ENCODE assay signal across 15 cellular contexts in genomic region chr17:48294193-48294909, GRCh38.
DNase-seq lines count a peak whose midpoint lies in the region; ATAC-seq and TF ChIP-seq lines count a peak whose summit lies in the region.
"Had no signal": no experiment of that assay in that cellular context is flagged by ENCODE, and none has a peak within 500 bp of the region (broad histone marks: within the 10 kb centered on the region; RNA-seq: fewer than 3 reads in every experiment).

No MANE protein-coding gene starts in this region.

- no peaks in the 10 kb centered on the region for H3K4me1 ChIP-seq in stomach

- H3K36me3 Mint-ChIP-seq in activated CD4-positive, alpha-beta T cell treated with anti-CD3 and anti-CD28 coated beads for 36 hours (ENCODE audit: low read depth): peaks cover 3% of the 10 kb centered on the region
- H3K36me3 Mint-ChIP-seq in activated naive CD4-positive, alpha-beta T cell treated with anti-CD3 and anti-CD28 coated beads, Interleukin-2, amount 50 U/mL, for 72 hours: peaks cover 0 to 10% of the 10 kb centered on the region in 2 donors

- CTCF ChIA-PET in activated CD4-positive, alpha-beta T cell treated with anti-CD3 and anti-CD28 coated beads for 36 hours (lab: Charles Lee): interaction anchor here (0.6 to 3.7 kb wide), 8 partner anchors 10 to 312 kb away, joined by 3 to 17 read pairs (median 4); no protein-coding TSS in a partner anchor

- peaks cover 56% of the 10 kb centered on the region for H3K4me1 Mint-ChIP-seq in activated CD4-positive, alpha-beta T cell treated with anti-CD3 and anti-CD28 coated beads for 36 hours

- intact Hi-C loops in activated CD4-positive, alpha-beta T cell treated with anti-CD3 and anti-CD28 coated beads for 36 hours (cut with DNase I, micrococcal nuclease): loop anchor here in 1 of 2 experiments (2.0 kb wide), 1 partner anchor 30 kb away; no protein-coding TSS in a partner anchor
- intact Hi-C loops in stomach (cut with DNase I; ENCODE audit: low total_unique reads): no loop called here

- 59 to 72% (median 68%) methylated on average over 11 of the region's 11 CpGs for WGBS in stomach, 5 donors

- peak; percentile 53 for ATAC-seq in activated CD4-positive, alpha-beta T cell treated with anti-CD3 and anti-CD28 coated beads for 36 hours
- ATAC-seq in activated naive CD4-positive, alpha-beta T cell treated with anti-CD3 and anti-CD28 coated beads, Interleukin-2, amount 50 U/mL, for 72 hours: peak; percentile 52 to 54
- ATAC-seq: SK-N-SH treated with all-trans-retinoic acid at 6 μM for 48 hours had no signal

- H3K9me3 ChIP-seq in neural cell (ENCODE audit: low read length) (no peaks in the 10 kb centered on the region), stomach (no peaks in the 10 kb centered on the region)

- no peak for DNase-seq in activated CD4-positive, alpha-beta T cell treated with anti-CD3 and anti-CD28 coated beads for 36 hours
- no peak for DNase-seq in activated CD4-positive, alpha-beta T cell treated with anti-CD3 and anti-CD28 coated beads for 48 hours
- DNase-seq in NCI-H2227 (lab: John Stamatoyannopoulos, UW; ENCODE audit: unreplicated experiment) (peak; percentile 36), stomach (no peak), T-helper 9 cell (no peak), SW 1271 (lab: John Stamatoyannopoulos, UW) (no peak)
- DNase-seq in activated naive CD4-positive, alpha-beta T cell treated with anti-CD3 and anti-CD28 coated beads, Interleukin-2, amount 50 U/mL, for 72 hours (ENCODE audit: low spot score in 2 of 2): no peak
- DNase-seq: activated CD4-positive, alpha-beta T cell treated with anti-CD3 and anti-CD28 coated beads, Interleukin-2, amount 50 U/mL, for 48 hours; amniotic stem cell; DMS79; KG1; NCI-H2029 treated with DMSO at 0.1 percent for 48 hours; stimulated activated CD4-positive, alpha-beta T cell treated with anti-CD3 and anti-CD28 coated beads, Interleukin-15, amount 100 ng/mL, for 24 hours had no signal

- H3K27ac Mint-ChIP-seq in activated CD4-positive, alpha-beta T cell treated with anti-CD3 and anti-CD28 coated beads for 36 hours: peak overlapping the region; percentile 93
- peak overlapping the region in 1 of 2 donors; percentile 89 for H3K27ac Mint-ChIP-seq in activated naive CD4-positive, alpha-beta T cell treated with anti-CD3 and anti-CD28 coated beads, Interleukin-2, amount 50 U/mL, for 72 hours

- peak overlapping the region; percentile 53 for H3K4me3 ChIP-seq in neural cell (ENCODE audit: low read length)
- no peak overlapping the region for H3K4me3 ChIP-seq in stomach

- peak overlapping the region; percentile 15 for H2AFZ ChIP-seq in neural cell (ENCODE audit: low read depth, low read length)

- POLR2A ChIA-PET in activated CD4-positive, alpha-beta T cell treated with anti-CD3 and anti-CD28 coated beads for 36 hours (lab: Charles Lee): no interaction called here

- no peaks in the 10 kb centered on the region for H4K20me1 ChIP-seq in neural cell (ENCODE audit: insufficient read depth)

- peak overlapping the region; percentile 73 for H3K4me3 Mint-ChIP-seq in activated CD4-positive, alpha-beta T cell treated with anti-CD3 and anti-CD28 coated beads for 36 hours

- peak overlapping the region; percentile 54 for H3K4me2 ChIP-seq in neural cell (ENCODE audit: low read length)

- H3K27me3 Mint-ChIP-seq in activated CD4-positive, alpha-beta T cell treated with anti-CD3 and anti-CD28 coated beads for 36 hours: no peaks in the 10 kb centered on the region

- TF ChIP-seq RAD21 in neural cell (conservative IDR thresholded peaks at IDR 0.05): no peak

- H3K9me3 Mint-ChIP-seq in activated CD4-positive, alpha-beta T cell treated with anti-CD3 and anti-CD28 coated beads for 36 hours (ENCODE audit: low read depth): no peaks in the 10 kb centered on the region
- H3K9me3 Mint-ChIP-seq in activated naive CD4-positive, alpha-beta T cell treated with anti-CD3 and anti-CD28 coated beads, Interleukin-2, amount 50 U/mL, for 72 hours: no peaks in the 10 kb centered on the region

- no peak for TF ChIP-seq POLR2A in stomach (IDR thresholded peaks at IDR 0.05)

- no peaks in the 10 kb centered on the region for H3K79me2 ChIP-seq in neural cell (replicated peaks; ENCODE audit: insufficient read depth, low read length)

- H3K9ac ChIP-seq in neural cell (ENCODE audit: low read length): peak overlapping the region; percentile 42

- peaks cover 3% of the 10 kb centered on the region for H3F3A ChIP-seq in neural cell (ENCODE audit: insufficient read depth, low read length, poor library complexity, severe bottlenecking)

- no peak for TF ChIP-seq EP300 in neural cell (conservative IDR thresholded peaks at IDR 0.05; ENCODE audit: poor library complexity, severe bottlenecking)
- TF ChIP-seq EP300 in stomach (IDR thresholded peaks at IDR 0.05): no peak

- H3K36me3 ChIP-seq in neural cell (ENCODE audit: insufficient read depth, low read length) (no peaks in the 10 kb centered on the region), stomach (no peaks in the 10 kb centered on the region)

- H3K9me2 ChIP-seq in neural cell (ENCODE audit: insufficient read depth, low read length): no peaks in the 10 kb centered on the region

- no peak for TF ChIP-seq CTCF in neural cell (IDR thresholded peaks at IDR 0.05; ENCODE audit: poor library complexity, severe bottlenecking)
- TF ChIP-seq CTCF in stomach (IDR thresholded peaks at IDR 0.05): no peak

- H3K27me3 ChIP-seq in neural cell (ENCODE audit: insufficient read depth, low read depth, low read length) (peaks cover 3% of the 10 kb centered on the region), stomach (peaks cover 0 to 44% (median 4%) of the 10 kb centered on the region in 3 donors)

- H3K27ac ChIP-seq in neural cell (ENCODE audit: low read length) (peak overlapping the region; percentile 64), stomach (peak overlapping the region in 1 of 5 donors; percentile 22)

TF ChIP-seq in neural cell, 6 proteins besides CTCF, POLR2A, EP300 and RAD21:
- no peak for TF ChIP-seq MXI1 (conservative IDR thresholded peaks at IDR 0.05; ENCODE audit: poor library complexity, severe bottlenecking)
- TF ChIP-seq EZH2 (IDR thresholded peaks at IDR 0.05; ENCODE audit: borderline replicate concordance, insufficient read depth, low read length, poor library complexity, severe bottlenecking): no peak
- TF ChIP-seq POLR2AphosphoS5 (IDR thresholded peaks at IDR 0.05): peak; percentile 47
